Comparison of ENCODE assay signal across 8 cellular contexts in the genomic region with DNA sequence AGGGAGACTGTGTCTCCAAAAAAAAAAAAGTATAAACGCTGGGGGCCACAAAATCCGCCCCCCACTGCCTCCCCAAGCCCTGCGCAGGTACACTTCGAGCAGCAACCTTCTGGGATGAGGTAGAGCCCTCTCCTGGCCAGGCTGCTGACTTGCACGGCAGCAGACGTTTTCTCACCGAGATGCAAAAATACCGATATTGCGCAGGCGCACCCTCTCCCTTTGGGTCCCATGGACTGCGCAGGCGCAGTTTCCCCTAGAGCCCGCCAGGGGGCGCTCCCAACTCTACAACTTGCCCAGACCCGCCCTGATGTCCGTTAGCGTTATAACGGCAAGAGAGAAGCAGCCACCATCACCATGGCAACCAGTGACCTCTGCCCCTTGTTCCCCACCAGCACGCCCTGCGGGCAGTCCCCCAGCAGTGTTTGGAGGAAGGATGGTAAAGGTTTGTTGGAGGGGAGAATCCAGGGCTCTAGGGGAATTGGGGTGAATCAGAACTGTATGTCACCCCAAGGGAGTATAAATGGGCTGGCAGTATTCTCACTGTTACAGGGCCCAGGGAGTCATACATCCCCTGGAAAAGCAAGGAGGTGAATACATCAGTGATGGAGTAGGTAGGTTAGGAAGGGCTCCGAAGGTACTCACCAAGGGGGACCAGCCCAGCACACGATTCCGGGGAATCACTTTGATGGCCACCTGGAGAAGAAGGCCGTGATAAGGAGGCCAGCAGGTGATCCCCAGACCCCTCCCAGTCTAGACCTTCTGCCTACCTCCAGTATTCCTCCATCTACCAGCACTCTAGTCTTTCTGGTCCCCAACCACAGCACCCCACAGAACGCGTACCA. TPM values are rescaled to one million over a fixed set of nuclear protein-coding genes. Genes with fewer than 3 reads are reported as not detected.
DNase-seq lines count a peak whose midpoint lies in the region; ATAC-seq, FAIRE-seq and TF ChIP-seq lines count a peak whose summit lies in the region.

No MANE protein-coding gene starts in this region.

- intact Hi-C loops in left lung (cut with DNase I) = no loop called here

- H3K27me3 ChIP-seq in left lung = no peaks in the 10 kb centered on the region

- H3K4me1 ChIP-seq in A549 (peaks cover 18% of the 10 kb centered on the region), left lung (peaks cover 3 to 22% of the 10 kb centered on the region in 2 donors)

- H3K9me3 ChIP-seq in A549 = no peaks in the 10 kb centered on the region
- no peaks in the 10 kb centered on the region for H3K9me3 ChIP-seq in left lung

- CTCF ChIA-PET in A549 (lab: Yijun Ruan, JAX) = interaction anchor here (0.6 to 2.2 kb wide), 4 partner anchors 18 to 219 kb away, joined by 3 to 14 read pairs (median 3); no protein-coding TSS in a partner anchor

- H3K4me2 ChIP-seq in A549 = peak overlapping the region; percentile 99

- H3K36me3 ChIP-seq in left lung = peaks cover 0 to 21% of the 10 kb centered on the region in 2 donors

- POLR2A ChIA-PET in A549 (lab: Yijun Ruan, JAX) = no interaction called here

- H3K27ac ChIP-seq in A549 (peak overlapping the region; percentile 92 to 95; a peak in 4 of 6 replicates), left lung (peak overlapping the region in 1 of 2 donors; percentile 88)

- FAIRE-seq in A549 (lab: Jason Lieb, UNC) = peak; percentile 93

- TF ChIP-seq POLR2A in A549 (IDR thresholded peaks at IDR 0.05; ENCODE audit: low read length) = no peak

- WGBS in A549 (ENCODE audit: missing lambda C conversion rate) = 37% methylated on average over 16 of the region's 26 CpGs

- no peak for TF ChIP-seq EP300 in A549 (IDR thresholded peaks at IDR 0.05)

- H3K4me3 ChIP-seq in A549 = peak overlapping the region; percentile 87
- H3K4me3 ChIP-seq in left lung = peak overlapping the region in 1 of 2 donors; percentile 53

- DNase-seq in A549 (ENCODE audit: low read depth in 1 of 2, low spot score in 1 of 2) (peak; percentile 79 to 92), NCI-H69 (lab: John Stamatoyannopoulos, UW) (peak; percentile 93), dedifferentiated amniotic fluid mesenchymal stem cell (ENCODE audit: extremely low spot score) (peak; percentile 83), left lung (peak; percentile 90 to 93)
- peak; percentile 83 for DNase-seq in activated CD4-positive, alpha-beta T cell treated with anti-CD3 and anti-CD28 coated beads, Interleukin-2, amount 50 U/mL, for 1 hour
- DNase-seq in stimulated activated CD4-positive, alpha-beta T cell treated with anti-CD3 and anti-CD28 coated beads, Interleukin-2, amount 100 ng/mL, for 4 hours (ENCODE audit: low read depth) = peak; percentile 81

- TF ChIP-seq RAD21 in A549 (conservative IDR thresholded peaks at IDR 0.05 in 1 of 2, IDR thresholded peaks at IDR 0.05 in 1 of 2) = peak; percentile 54 to 63; a peak in 4 of 5 replicates

- TF ChIP-seq CTCF in A549 (IDR thresholded peaks at IDR 0.05) (peak; percentile 92), left lung (IDR thresholded peaks at IDR 0.05) (peak; percentile 90 to 96)

- peak; percentile 57 to 78 for ATAC-seq in A549
- ATAC-seq in GM18520 (IDR thresholded peaks at IDR 0.05; ENCODE audit: unreplicated experiment) = peak; percentile 21
- peak; percentile 41 for ATAC-seq in HG03520 (IDR thresholded peaks at IDR 0.05; ENCODE audit: unreplicated experiment)
- ATAC-seq in left lung = peak; percentile 74

TF ChIP-seq in A549, 52 proteins besides CTCF, POLR2A, EP300 and RAD21:
- TF ChIP-seq, protein P1, sequence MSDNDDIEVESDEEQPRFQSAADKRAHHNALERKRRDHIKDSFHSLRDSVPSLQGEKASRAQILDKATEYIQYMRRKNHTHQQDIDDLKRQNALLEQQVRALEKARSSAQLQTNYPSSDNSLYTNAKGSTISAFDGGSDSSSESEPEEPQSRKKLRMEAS (IDR thresholded peaks at IDR 0.05) = peak; percentile 26; the same call in 1 of the 2 replicates
- peak; percentile 21 for TF ChIP-seq MAFK (IDR thresholded peaks at IDR 0.05; ENCODE audit: partially characterized antibody)
- TF ChIP-seq ESRRA (IDR thresholded peaks at IDR 0.05; ENCODE audit: borderline replicate concordance, low read length) = no peak
- TF ChIP-seq SREBF2 (IDR thresholded peaks at IDR 0.05) = no peak
- TF ChIP-seq EHMT2 (IDR thresholded peaks at IDR 0.05; ENCODE audit: low read depth) = no peak
- peak; percentile 75 for TF ChIP-seq RFX5 (IDR thresholded peaks at IDR 0.05)
- no peak for TF ChIP-seq JUN (IDR thresholded peaks at IDR 0.05)
- peak; percentile 73 for TF ChIP-seq SMC3 (IDR thresholded peaks at IDR 0.05)
TF ChIP-seq in A549: peak in this region for 4.

RNA-seq across cellular contexts. Expression of gene PIM2, which starts 1.5 kb away (rescaled TPM):
- 8.2 and 8.5 TPM in 2 replicates for polyA plus RNA-seq in A549 (2011; rRNA removed)
- polyA plus RNA-seq in A549 (2012; cell fraction: cytosol; rRNA removed) = 10.0 and 11.2 TPM in 2 replicates
- polyA plus RNA-seq in A549 (2012; cell fraction: nucleus; rRNA removed) = 18.2 and 21.9 TPM in 2 replicates
- polyA plus RNA-seq in A549 (2017; fragmentation: RNase III; extraction: RNeasy Plus Mini Kit Qiagen cat#74134 plus additional on column Dnase treatment) = 7.9 to 8.8 TPM (median 7.9 TPM) in 3 replicates
- 9.0 and 12.3 TPM in 2 replicates for polyA minus RNA-seq in A549 (2011; rRNA and poly(A)+ RNA removed)
- 10 to 100 TPM; 14.2 to 17.7 TPM for total RNA-seq in left lung

RNA-seq across cellular contexts. Expression of gene SLC35A2, which starts 5.9 kb away (rescaled TPM):
- polyA plus RNA-seq in A549 (2011; rRNA removed) (39.4 and 64.2 TPM in 2 replicates), A549 (2017; fragmentation: RNase III; extraction: RNeasy Plus Mini Kit Qiagen cat#74134 plus additional on column Dnase treatment) (42.3 to 50.2 TPM (median 49.0 TPM) in 3 replicates)
- polyA plus RNA-seq in A549 (2012; cell fraction: cytosol; rRNA removed) = 47.0 and 62.4 TPM in 2 replicates
- polyA plus RNA-seq in A549 (2012; cell fraction: nucleus; rRNA removed) = 71.5 and 82.6 TPM in 2 replicates
- 53.2 and 68.1 TPM in 2 replicates for polyA minus RNA-seq in A549 (2011; rRNA and poly(A)+ RNA removed)
- 10 to 100 TPM; 38.0 to 39.4 TPM for total RNA-seq in left lung

RNA-seq across cellular contexts. Expression of gene PQBP1, which starts 19.6 kb away (rescaled TPM):
- polyA plus RNA-seq in A549 (2011; rRNA removed) (119 and 125 TPM in 2 replicates), A549 (2017; fragmentation: RNase III; extraction: RNeasy Plus Mini Kit Qiagen cat#74134 plus additional on column Dnase treatment) (140 to 158 TPM (median 147 TPM) in 3 replicates)
- 169 and 209 TPM in 2 replicates for polyA plus RNA-seq in A549 (2012; cell fraction: cytosol; rRNA removed)
- 204 and 214 TPM in 2 replicates for polyA plus RNA-seq in A549 (2012; cell fraction: nucleus; rRNA removed)
- 95.1 and 139 TPM in 2 replicates for polyA minus RNA-seq in A549 (2011; rRNA and poly(A)+ RNA removed)
- total RNA-seq in left lung = 10 to 100 TPM; 56.3 to 68.2 TPM

RNA-seq across cellular contexts. Expression of gene TIMM17B, which starts 19.8 kb away (rescaled TPM):
- polyA plus RNA-seq in A549 (2011; rRNA removed) (68.9 and 71.8 TPM in 2 replicates), A549 (2017; fragmentation: RNase III; extraction: RNeasy Plus Mini Kit Qiagen cat#74134 plus additional on column Dnase treatment) (71.9 to 76.9 TPM (median 73.3 TPM) in 3 replicates)
- polyA plus RNA-seq in A549 (2012; cell fraction: cytosol; rRNA removed) = 176 and 203 TPM in 2 replicates
- 162 and 173 TPM in 2 replicates for polyA plus RNA-seq in A549 (2012; cell fraction: nucleus; rRNA removed)
- polyA minus RNA-seq in A549 (2011; rRNA and poly(A)+ RNA removed) = 51.2 and 55.1 TPM in 2 replicates
- total RNA-seq in left lung = 10 to 100 TPM; 36.7 to 41.0 TPM

RNA-seq across cellular contexts. Expression of gene OTUD5, which starts 40.0 kb away (rescaled TPM):
- polyA plus RNA-seq in A549 (2011; rRNA removed) = 57.7 and 65.6 TPM in 2 replicates
- 49.8 and 52.3 TPM in 2 replicates for polyA plus RNA-seq in A549 (2012; cell fraction: cytosol; rRNA removed)
- 94.0 and 113 TPM in 2 replicates for polyA plus RNA-seq in A549 (2012; cell fraction: nucleus; rRNA removed)
- polyA plus RNA-seq in A549 (2017; fragmentation: RNase III; extraction: RNeasy Plus Mini Kit Qiagen cat#74134 plus additional on column Dnase treatment) = 42.5 to 48.2 TPM (median 45.9 TPM) in 3 replicates
- polyA minus RNA-seq in A549 (2011; rRNA and poly(A)+ RNA removed) = 53.4 and 57.2 TPM in 2 replicates
- total RNA-seq in left lung = 10 to 100 TPM; 38.1 to 41.7 TPM

Comparison
In these comparisons a context has a peak if more than half of its experiments do, and no peak if none do; other contexts are left out.
1. ATAC-seq: peak in every context shown above with its lines; median percentile 74 in left lung; 68 in A549; 41 in HG03520; 21 in GM18520.